12 cellular contexts compared by ENCODE assay signal in the genomic region with DNA sequence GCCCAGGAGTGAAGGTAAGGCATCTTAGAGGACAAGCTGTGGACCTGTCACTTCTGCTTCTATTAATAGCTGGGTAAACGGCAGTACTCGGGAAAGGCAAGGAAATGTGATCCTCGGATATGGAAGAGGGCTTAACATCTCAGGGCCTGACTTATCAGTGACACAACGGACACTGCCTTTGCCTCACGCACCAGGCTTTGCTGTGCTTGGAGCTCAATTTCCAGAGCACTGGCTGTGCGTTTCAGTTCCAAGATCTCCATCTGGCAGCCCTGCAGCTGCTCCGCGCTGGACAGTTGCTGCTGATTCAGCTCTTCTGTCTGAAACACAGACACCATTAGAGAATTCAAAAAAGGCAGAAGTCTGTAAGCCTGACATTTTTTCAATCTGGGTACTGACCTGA. TPM values are rescaled to one million over a fixed set of nuclear protein-coding genes. Genes with fewer than 3 reads are reported as not detected.
DNase-seq lines count a peak whose midpoint lies in the region; ATAC-seq and TF ChIP-seq lines count a peak whose summit lies in the region.
"Had no signal": no experiment of that assay in that cellular context is flagged by ENCODE, and none has a peak within 500 bp of the region (broad histone marks: within the 10 kb centered on the region; RNA-seq: fewer than 3 reads in every experiment).

No MANE protein-coding gene starts in this region.

- no peak for TF ChIP-seq CTCF in right atrium auricular region (IDR thresholded peaks at IDR 0.05)
- no peak for TF ChIP-seq CTCF in thyroid gland (IDR thresholded peaks at IDR 0.05)

- no peaks in the 10 kb centered on the region for H3K9me3 ChIP-seq in right atrium auricular region
- H3K9me3 ChIP-seq in thyroid gland: no peaks in the 10 kb centered on the region
- H3K9me3 ChIP-seq: esophagus squamous epithelium, lower lobe of right lung had no signal

- ATAC-seq in Right ventricle myocardium superior (ENCODE audit: poor library complexity): no peak
- ATAC-seq in HG03097 (IDR thresholded peaks at IDR 0.05; ENCODE audit: low FRiP score, unreplicated experiment): no peak
- ATAC-seq: lower lobe of right lung had no signal

- H3K27ac ChIP-seq in right atrium auricular region (no peak overlapping the region), thyroid gland (no peak overlapping the region)
- H3K27ac ChIP-seq: esophagus squamous epithelium, lower lobe of right lung had no signal

- no peaks in the 10 kb centered on the region for H3K4me1 ChIP-seq in right atrium auricular region
- H3K4me1 ChIP-seq in thyroid gland: no peaks in the 10 kb centered on the region
- H3K4me1 ChIP-seq: lower lobe of right lung had no signal

- DNase-seq in Right ventricle myocardium superior (peak; percentile 47), right atrium auricular region (ENCODE audit: low spot score) (no peak), hepatic stellate cell (ENCODE audit: low spot score) (peak; percentile 38), superior temporal gyrus (ENCODE audit: extremely low spot score) (peak; percentile 68), thyroid gland (no peak)
- DNase-seq: AML-193, aorta, esophagus squamous epithelium, lower lobe of right lung had no signal

- H3K27me3 ChIP-seq in right atrium auricular region: no peaks in the 10 kb centered on the region
- H3K27me3 ChIP-seq in thyroid gland: no peaks in the 10 kb centered on the region

- H3K4me3 ChIP-seq in right atrium auricular region (no peak overlapping the region), thyroid gland (replicated peaks in 1 of 3) (no peak overlapping the region)
- H3K4me3 ChIP-seq: esophagus squamous epithelium, lower lobe of right lung had no signal

- TF ChIP-seq POLR2A in thyroid gland (IDR thresholded peaks at IDR 0.05): no peak

- WGBS in thyroid gland, 2 donors: 42 to 44% methylated on average over 8 of the region's 8 CpGs

- intact Hi-C loops in Right ventricle myocardium superior (cut with DNase I) (no loop called here), thyroid gland (cut with DNase I) (no loop called here)

- H3K36me3 ChIP-seq in right atrium auricular region (no peaks in the 10 kb centered on the region), thyroid gland (no peaks in the 10 kb centered on the region)
- H3K36me3 ChIP-seq: esophagus squamous epithelium, lower lobe of right lung had no signal

RNA-seq across cellular contexts. Expression of gene KRT40, which starts 3.5 kb away (rescaled TPM):
- total RNA-seq in Right ventricle myocardium superior (not detected), right atrium auricular region (not detected), thyroid gland (not detected)
- total RNA-seq: activated CD8-positive, alpha-beta memory T cell treated with anti-CD3 and anti-CD28 coated beads for 36 hours; aorta; NCI-H460 had no signal

RNA-seq across cellular contexts. Expression of gene KRTAP3-3, which starts 13.4 kb away (rescaled TPM):
- total RNA-seq in Right ventricle myocardium superior (not detected), right atrium auricular region (not detected), thyroid gland (not detected)
- total RNA-seq: activated CD8-positive, alpha-beta memory T cell treated with anti-CD3 and anti-CD28 coated beads for 36 hours; aorta; esophagus squamous epithelium; lower lobe of right lung; NCI-H460 had no signal

RNA-seq across cellular contexts. Expression of gene KRT39, which starts 13.8 kb away (rescaled TPM):
- total RNA-seq in Right ventricle myocardium superior (not detected), right atrium auricular region (not detected), thyroid gland (not detected)
- total RNA-seq: activated CD8-positive, alpha-beta memory T cell treated with anti-CD3 and anti-CD28 coated beads for 36 hours; aorta; esophagus squamous epithelium; NCI-H460 had no signal

RNA-seq across cellular contexts. Expression of gene KRTAP3-2, which starts 19.1 kb away (rescaled TPM):
- total RNA-seq in Right ventricle myocardium superior: not detected
- not detected for total RNA-seq in right atrium auricular region
- total RNA-seq in thyroid gland: not detected
- total RNA-seq: activated CD8-positive, alpha-beta memory T cell treated with anti-CD3 and anti-CD28 coated beads for 36 hours; aorta; lower lobe of right lung; NCI-H460 had no signal

RNA-seq across cellular contexts. Expression of gene KRTAP3-1, which starts 28.3 kb away (rescaled TPM):
- not detected for total RNA-seq in Right ventricle myocardium superior
- not detected for total RNA-seq in right atrium auricular region
- total RNA-seq in thyroid gland: not detected
- total RNA-seq: activated CD8-positive, alpha-beta memory T cell treated with anti-CD3 and anti-CD28 coated beads for 36 hours; aorta; esophagus squamous epithelium; lower lobe of right lung; NCI-H460 had no signal

Comparison
In these comparisons a context has a peak if more than half of its experiments do, and no peak if none do; other contexts are left out.
1. DNase-seq: peak in Right ventricle myocardium superior (single experiment), hepatic stellate cell (single experiment) and superior temporal gyrus (single experiment); none in right atrium auricular region (single experiment) and thyroid gland (0 of 2).